In the genomic region with DNA sequence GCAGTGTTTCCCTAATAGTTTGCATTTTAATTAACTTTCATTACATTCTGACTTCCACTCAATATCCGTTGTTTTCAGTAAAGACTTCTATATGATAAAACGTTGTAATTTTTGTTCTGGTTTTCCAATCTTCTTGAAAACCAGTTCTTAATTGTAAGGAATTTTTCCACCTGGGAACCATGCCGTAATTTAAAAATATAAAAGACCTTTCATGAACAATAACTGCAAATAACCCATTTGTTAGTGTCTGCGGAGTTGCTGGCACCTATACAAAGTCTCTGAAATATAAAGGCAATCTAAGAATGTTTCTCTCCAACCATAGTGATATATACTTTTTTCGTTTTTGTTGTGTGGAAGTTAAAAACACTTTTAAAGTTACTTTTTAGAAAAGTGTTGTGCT, we compare ENCODE assay signal across 1 cellular context.
TF ChIP-seq lines count a peak whose summit lies in the region.

No MANE protein-coding gene starts in this region.

TF ChIP-seq in HepG2, 621 proteins besides CTCF, POLR2A, EP300 and RAD21:
- TF ChIP-seq, protein P1, sequence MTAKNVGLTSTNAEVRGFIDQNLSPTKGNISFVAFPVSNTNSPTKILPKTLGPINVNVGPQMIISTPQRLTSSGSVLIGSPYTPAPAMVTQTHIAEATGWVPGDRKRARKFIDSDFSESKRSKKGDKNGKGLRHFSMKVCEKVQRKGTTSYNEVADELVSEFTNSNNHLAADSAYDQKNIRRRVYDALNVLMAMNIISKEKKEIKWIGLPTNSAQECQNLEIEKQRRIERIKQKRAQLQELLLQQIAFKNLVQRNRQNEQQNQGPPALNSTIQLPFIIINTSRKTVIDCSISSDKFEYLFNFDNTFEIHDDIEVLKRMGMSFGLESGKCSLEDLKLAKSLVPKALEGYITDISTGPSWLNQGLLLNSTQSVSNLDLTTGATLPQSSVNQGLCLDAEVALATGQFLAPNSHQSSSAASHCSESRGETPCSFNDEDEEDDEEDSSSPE (CRISPR knock-in tag; IDR thresholded peaks at IDR 0.05): no peak
- TF ChIP-seq CBX2 (IDR thresholded peaks at IDR 0.05; ENCODE audit: low read depth, low read length): peak; percentile 93
- no peak for TF ChIP-seq CBX2 (CRISPR knock-in tag; IDR thresholded peaks at IDR 0.05; ENCODE audit: low read depth)
